In the genomic region with DNA sequence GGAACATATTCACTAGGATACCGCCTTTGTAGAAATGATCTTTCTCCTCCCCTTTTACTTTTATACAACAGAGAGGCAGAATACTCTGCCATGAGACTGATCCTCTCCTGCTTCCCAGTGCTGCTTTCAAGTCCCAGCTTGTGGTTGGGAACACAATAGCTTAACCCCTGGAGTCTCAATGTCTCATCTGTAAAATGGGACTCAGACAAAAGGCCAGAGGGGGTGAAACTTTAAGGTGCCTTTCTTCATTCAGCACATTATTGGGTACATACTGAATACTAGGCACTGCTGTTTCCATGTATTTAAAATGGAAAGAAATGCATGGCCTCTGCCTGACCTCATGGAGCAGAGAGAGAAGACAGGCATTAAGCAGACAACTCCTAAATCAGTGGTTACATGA, we compare ENCODE assay signal across 15 cellular contexts. TPM values are rescaled to one million over a fixed set of nuclear protein-coding genes. Genes with fewer than 3 reads are reported as not detected.
DNase-seq lines count a peak whose midpoint lies in the region; ATAC-seq and TF ChIP-seq lines count a peak whose summit lies in the region.
"Had no signal": no experiment of that assay in that cellular context is flagged by ENCODE, and none has a peak within 500 bp of the region (broad histone marks: within the 10 kb centered on the region; RNA-seq: fewer than 3 reads in every experiment).

No MANE protein-coding gene starts in this region.

- H3K27ac ChIP-seq in BLaER1: peak overlapping the region; percentile 24
- H3K27ac ChIP-seq in MM.1S (ENCODE audit: low read length): peak overlapping the region; percentile 2; the same call in 1 of the 2 replicates
- peak overlapping the region; percentile 97 for H3K27ac ChIP-seq in cingulate gyrus (ENCODE audit: low read depth, low read length)
- H3K27ac ChIP-seq in naive thymus-derived CD4-positive, alpha-beta T cell (ENCODE audit: low read depth, low read length): no peak overlapping the region
- H3K27ac ChIP-seq: SK-N-MC had no signal

- intact Hi-C loops in naive thymus-derived CD4-positive, alpha-beta T cell (cut with micrococcal nuclease): loop anchor here in 1 of 2 donors (5.0 kb wide), 1 partner anchor 34 kb away; no protein-coding TSS in a partner anchor

- peaks cover 56% of the 10 kb centered on the region for H3K4me1 ChIP-seq in BLaER1
- H3K4me1 ChIP-seq in MM.1S (ENCODE audit: low read length): peaks cover 15% of the 10 kb centered on the region
- peaks cover 0 to 43% of the 10 kb centered on the region in 2 donors for H3K4me1 ChIP-seq in naive thymus-derived CD4-positive, alpha-beta T cell (ENCODE audit: control insufficient read depth in 2 of 2, insufficient read depth in 2 of 2, low read length in 2 of 2)

- peak overlapping the region; percentile 11; the same call in 1 of the 2 replicates for H3K9ac ChIP-seq in BLaER1
- no peak overlapping the region for H3K9ac ChIP-seq in MM.1S (ENCODE audit: low read length)

- H3K27me3 Mint-ChIP-seq in naive thymus-derived CD4-positive, alpha-beta T cell: no peaks in the 10 kb centered on the region

- H3K27ac Mint-ChIP-seq in naive thymus-derived CD4-positive, alpha-beta T cell: peak overlapping the region in 7 of 9 donors; percentile 14 to 84 (median 63)
- H3K27ac Mint-ChIP-seq: activated naive CD4-positive, alpha-beta T cell treated with anti-CD3 and anti-CD28 coated beads for 36 hours had no signal

- H3K9me3 ChIP-seq in BLaER1 (peaks cover 18% of the 10 kb centered on the region), MM.1S (replicated peaks; ENCODE audit: insufficient read depth, low read length) (no peaks in the 10 kb centered on the region)
- H3K9me3 ChIP-seq in naive thymus-derived CD4-positive, alpha-beta T cell (ENCODE audit: control insufficient read depth in 2 of 3, low read length in 3 of 3): no peaks in the 10 kb centered on the region

- H3K27me3 ChIP-seq in BLaER1 (no peaks in the 10 kb centered on the region), MM.1S (replicated peaks; ENCODE audit: insufficient read depth, low read length) (no peaks in the 10 kb centered on the region)
- no peaks in the 10 kb centered on the region for H3K27me3 ChIP-seq in naive thymus-derived CD4-positive, alpha-beta T cell (ENCODE audit: control insufficient read depth in 2 of 2, insufficient read depth in 2 of 2, low read length in 2 of 2)

- TF ChIP-seq CTCF in MM.1S (IDR thresholded peaks at IDR 0.05; ENCODE audit: low read length) (no peak), foreskin fibroblast (IDR thresholded peaks at IDR 0.05; ENCODE audit: low read depth, low read length) (no peak)

- no peak for ATAC-seq in naive thymus-derived CD4-positive, alpha-beta T cell
- ATAC-seq in GM19023 (IDR thresholded peaks at IDR 0.05; ENCODE audit: unreplicated experiment) (no peak), GM19324 (IDR thresholded peaks at IDR 0.05; ENCODE audit: low FRiP score, unreplicated experiment) (no peak)

- H3K4me3 Mint-ChIP-seq in naive thymus-derived CD4-positive, alpha-beta T cell: peak overlapping the region in 6 of 10 donors; percentile 30 to 69 (median 51)
- H3K4me3 Mint-ChIP-seq: activated naive CD4-positive, alpha-beta T cell treated with anti-CD3 and anti-CD28 coated beads for 36 hours had no signal

- H3K79me2 ChIP-seq in MM.1S (ENCODE audit: low read length): no peaks in the 10 kb centered on the region

- no peaks in the 10 kb centered on the region for H3K9me3 Mint-ChIP-seq in naive thymus-derived CD4-positive, alpha-beta T cell
- H3K9me3 Mint-ChIP-seq: activated naive CD4-positive, alpha-beta T cell treated with anti-CD3 and anti-CD28 coated beads for 36 hours had no signal

- H2AFZ ChIP-seq in MM.1S (ENCODE audit: low read length): no peak overlapping the region

- peaks cover 0 to 10% (median 3%) of the 10 kb centered on the region in 5 donors for H3K36me3 Mint-ChIP-seq in naive thymus-derived CD4-positive, alpha-beta T cell

- H3K4me3 ChIP-seq in BLaER1 (no peak overlapping the region), MM.1S (ENCODE audit: low read length) (no peak overlapping the region), foreskin fibroblast (ENCODE audit: low read depth in 1 of 2, low read length in 2 of 2) (no peak overlapping the region)
- H3K4me3 ChIP-seq in naive thymus-derived CD4-positive, alpha-beta T cell (ENCODE audit: low read length): no peak overlapping the region
- H3K4me3 ChIP-seq: SK-N-MC had no signal

- DNase-seq in MM.1S (no peak), foreskin fibroblast (no peak), ecto neural progenitor cell (ENCODE audit: low spot score) (no peak)
- DNase-seq in naive thymus-derived CD4-positive, alpha-beta T cell: no peak
- DNase-seq: activated naive CD4-positive, alpha-beta T cell treated with anti-CD3 and anti-CD28 coated beads for 36 hours; AML-193; DMS79 treated with DMSO at 0.1 percent for 48 hours; erythroblast; NCI-H1092 treated with DMSO at 0.1 percent for 48 hours; trophoblast cell had no signal

- CTCF ChIA-PET in naive thymus-derived CD4-positive, alpha-beta T cell (lab: Charles Lee): interaction anchor here (0.9 kb wide), 1 partner anchor 30 kb away, joined by 3 read pairs; no protein-coding TSS in a partner anchor

- H3F3A ChIP-seq in MM.1S (ENCODE audit: insufficient read depth, low read length): 0 out of 2 replicates have a peak, but pooled peaks cover 3% of the 10 kb centered on the region

- H3K36me3 ChIP-seq in BLaER1 (peaks cover 29% of the 10 kb centered on the region), MM.1S (replicated peaks; ENCODE audit: insufficient read depth, low read length) (no peaks in the 10 kb centered on the region)
- no peaks in the 10 kb centered on the region for H3K36me3 ChIP-seq in naive thymus-derived CD4-positive, alpha-beta T cell (ENCODE audit: control insufficient read depth in 2 of 3, insufficient read depth in 3 of 3, low read length in 3 of 3)

- H3K4me2 ChIP-seq in BLaER1 (peak overlapping the region; percentile 65), MM.1S (ENCODE audit: low read depth, low read length) (peak overlapping the region; percentile 16; the same call in 1 of the 2 replicates)

- no peaks in the 10 kb centered on the region for H3K9me2 ChIP-seq in MM.1S (replicated peaks; ENCODE audit: insufficient read depth, low read length)

- peaks cover 63 to 82% (median 76%) of the 10 kb centered on the region in 7 donors for H3K4me1 Mint-ChIP-seq in naive thymus-derived CD4-positive, alpha-beta T cell

- peaks cover 81% of the 10 kb centered on the region for H4K20me1 ChIP-seq in BLaER1
- no peaks in the 10 kb centered on the region for H4K20me1 ChIP-seq in MM.1S (ENCODE audit: insufficient read depth, low read length)

- POLR2A ChIA-PET in naive thymus-derived CD4-positive, alpha-beta T cell (lab: Charles Lee): no interaction called here

RNA-seq across cellular contexts. Expression of a gene that starts 53.8 kb away (rescaled TPM):
- total RNA-seq in naive thymus-derived CD4-positive, alpha-beta T cell: 100 to 1,000 TPM; 104 to 138 (median 128) TPM
- polyA plus RNA-seq in naive thymus-derived CD4-positive, alpha-beta T cell: 10 to 100 TPM; 13.6 to 14.2 TPM
